Comparison of ENCODE assay signal across 8 cellular contexts in the genomic region with DNA sequence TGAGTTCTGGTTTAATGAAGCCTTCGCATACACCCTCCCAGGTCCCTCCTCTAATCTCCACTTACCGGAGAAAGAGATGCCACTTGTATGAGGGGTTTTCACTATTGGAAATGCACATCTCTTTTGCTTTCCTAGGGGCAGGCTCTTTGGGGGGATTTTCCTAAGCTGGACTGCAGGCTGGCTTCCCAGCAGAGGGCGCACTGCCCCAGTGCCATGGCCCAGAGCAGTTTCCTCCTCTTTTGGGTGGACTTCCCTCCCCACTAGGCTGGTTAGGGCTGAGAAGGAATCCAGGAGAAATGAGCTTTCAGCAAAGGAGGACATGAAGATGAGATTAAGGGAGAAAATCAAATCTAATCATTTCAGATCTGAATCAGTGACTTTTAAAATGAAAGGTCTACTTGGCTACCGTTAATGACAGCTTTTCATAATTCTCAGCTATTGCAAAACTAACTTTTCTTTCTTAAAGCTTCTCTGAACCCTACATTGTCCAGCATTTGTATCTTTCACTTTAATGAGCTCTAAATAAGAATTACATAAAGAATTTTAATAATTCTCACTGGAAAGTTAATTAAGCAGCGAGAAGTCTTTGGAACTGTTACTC.
DNase-seq lines count a peak whose midpoint lies in the region; ATAC-seq and TF ChIP-seq lines count a peak whose summit lies in the region.

No MANE protein-coding gene starts in this region.

- intact Hi-C loops in stomach (cut with DNase I; ENCODE audit: low total_unique reads): no loop called here

- TF ChIP-seq EP300 in stomach (IDR thresholded peaks at IDR 0.05): no peak

- H3K36me3 ChIP-seq in stomach: no peaks in the 10 kb centered on the region

- no peaks in the 10 kb centered on the region for H3K27me3 ChIP-seq in stomach

- peaks cover 0 to 6% (median 0%) of the 10 kb centered on the region in 4 donors for H3K4me1 ChIP-seq in stomach

- no peaks in the 10 kb centered on the region for H3K9me3 ChIP-seq in stomach

- 61 to 72% (median 63%) methylated on average over 5 of the region's 5 CpGs for WGBS in stomach, 5 donors

- TF ChIP-seq CTCF in LNCAP (IDR thresholded peaks at IDR 0.05) (peak; percentile 74), stomach (IDR thresholded peaks at IDR 0.05) (peak in 5 of 7 experiments; percentile 13 to 49 (median 42))

- peak; percentile 60 for ATAC-seq in GM19463 (IDR thresholded peaks at IDR 0.05; ENCODE audit: unreplicated experiment)

- no peak overlapping the region for H3K27ac ChIP-seq in stomach

- H3K4me3 ChIP-seq in stomach: no peak overlapping the region

- DNase-seq in NCI-H2029 (lab: John Stamatoyannopoulos, UW): peak; percentile 4
- no peak for DNase-seq in NCI-H2029 treated with DMSO at 0.1 percent for 48 hours (lab: John Stamatoyannopoulos, UW)
- peak in 2 of 3 experiments; percentile 0 to 11 for DNase-seq in activated CD8-positive, alpha-beta memory T cell treated with anti-CD3 and anti-CD28 coated beads for 48 hours (ENCODE audit: low read depth in 2 of 3, low spot score in 2 of 3)
- DNase-seq in iPS DF 4.7 (ENCODE audit: extremely low read depth, low spot score): peak; percentile 11
- DNase-seq in stomach: peak; percentile 27
- no peak for DNase-seq in mesenteric fat pad (ENCODE audit: low spot score)

- TF ChIP-seq POLR2A in stomach (IDR thresholded peaks at IDR 0.05): no peak

Comparison
In these comparisons a context has a peak if more than half of its experiments do, and no peak if none do; other contexts are left out.
1. DNase-seq: peak in NCI-H2029 (single experiment), activated CD8-positive, alpha-beta memory T cell treated with anti-CD3 and anti-CD28 coated beads for 48 hours (2 of 3), iPS DF 4.7 (single experiment) and stomach (single experiment); none in NCI-H2029 treated with DMSO at 0.1 percent for 48 hours (single experiment) and mesenteric fat pad (single experiment).